ENCODE assay signal across 10 cellular contexts in genomic region chr4:68451246-68452211, GRCh38. TPM values are rescaled to one million over a fixed set of nuclear protein-coding genes. Genes with fewer than 3 reads are reported as not detected.
DNase-seq lines count a peak whose midpoint lies in the region; ATAC-seq, FAIRE-seq and TF ChIP-seq lines count a peak whose summit lies in the region.
"Had no signal": no experiment of that assay in that cellular context is flagged by ENCODE, and none has a peak within 500 bp of the region (broad histone marks: within the 10 kb centered on the region; RNA-seq: fewer than 3 reads in every experiment).

No MANE protein-coding gene starts in this region.

- H3K27me3 ChIP-seq in bronchial epithelial cell (ENCODE audit: control insufficient read depth, insufficient read depth, low read length) = no peaks in the 10 kb centered on the region

- peak; percentile 72 for FAIRE-seq in bronchial epithelial cell (lab: Jason Lieb, UNC)
- FAIRE-seq: HTR-8/SVneo had no signal

- H3K4me3 ChIP-seq in bronchial epithelial cell (ENCODE audit: low read depth, low read length) = no peak overlapping the region

- TF ChIP-seq CTCF in bronchial epithelial cell (IDR thresholded peaks at IDR 0.05; ENCODE audit: insufficient read depth, low read length, severe bottlenecking) = no peak

- H3K36me3 ChIP-seq in bronchial epithelial cell (ENCODE audit: control insufficient read depth, insufficient read depth, low read length) = no peaks in the 10 kb centered on the region

- intact Hi-C loops in sciatic nerve (cut with DNase I) = no loop called here

- peak; percentile 83 for ATAC-seq in GM21423 (IDR thresholded peaks at IDR 0.05; ENCODE audit: unreplicated experiment)
- peak; percentile 90 for ATAC-seq in HG03378 (IDR thresholded peaks at IDR 0.05; ENCODE audit: unreplicated experiment)
- ATAC-seq in sciatic nerve = no peak
- ATAC-seq: natural killer cell had no signal

- DNase-seq in ELF-1 (ENCODE audit: low read depth, low spot score) (peak; percentile 4), bronchial epithelial cell (ENCODE audit: low read depth) (peak; percentile 86), NOMO-1 treated with DMSO at 0.1 percent for 48 hours (lab: John Stamatoyannopoulos, UW; ENCODE audit: unreplicated experiment) (no peak), sciatic nerve (ENCODE audit: low spot score) (no peak), retina (no peak), AG08396 (ENCODE audit: low spot score) (no peak)
- DNase-seq: natural killer cell had no signal

RNA-seq across cellular contexts. Expression of gene TMPRSS11E, which starts 4.3 kb away (rescaled TPM):
- total RNA-seq in bronchial epithelial cell (9.2 and 45.2 TPM in 2 replicates), sciatic nerve (not detected)
- total RNA-seq: natural killer cell had no signal

Comparison
In these comparisons a context has a peak if more than half of its experiments do, and no peak if none do; other contexts are left out.
1. DNase-seq: peak in ELF-1 (single experiment) and bronchial epithelial cell (single experiment); none in NOMO-1 treated with DMSO at 0.1 percent for 48 hours (single experiment), sciatic nerve (single experiment), retina (single experiment) and AG08396 (single experiment).